ENCODE assay signal across 19 cellular contexts in genomic region chr14:99073401-99073800, GRCh38.
DNase-seq lines count a peak whose midpoint lies in the region; ATAC-seq, FAIRE-seq and TF ChIP-seq lines count a peak whose summit lies in the region.
"Had no signal": no experiment of that assay in that cellular context is flagged by ENCODE, and none has a peak within 500 bp of the region (broad histone marks: within the 10 kb centered on the region; RNA-seq: fewer than 3 reads in every experiment).

No MANE protein-coding gene starts in this region.

- FAIRE-seq in bronchial epithelial cell (lab: Jason Lieb, UNC): peak; percentile 7
- FAIRE-seq: GM19239 had no signal

- no peak overlapping the region for H3K4me3 ChIP-seq in HEK293 (ENCODE audit: low read depth, low read length)
- no peak overlapping the region for H3K4me3 ChIP-seq in bronchial epithelial cell (ENCODE audit: low read depth, low read length)
- H3K4me3 ChIP-seq in thyroid gland (replicated peaks in 1 of 3): no peak overlapping the region
- no peak overlapping the region for H3K4me3 ChIP-seq in lower lobe of right lung
- no peak overlapping the region for H3K4me3 ChIP-seq in OCI-LY7 (ENCODE audit: low read depth, low read length, poor library complexity, severe bottlenecking)
- H3K4me3 ChIP-seq: BLaER1 had no signal

- H3K9me2 ChIP-seq in OCI-LY7 (ENCODE audit: insufficient read depth, low read length): no peaks in the 10 kb centered on the region
- H3K9me2 ChIP-seq: SK-N-SH had no signal

- H2AFZ ChIP-seq in OCI-LY7 (ENCODE audit: low read length): no peak overlapping the region

- TF ChIP-seq POLR2A in thyroid gland (IDR thresholded peaks at IDR 0.05): no peak

- H4K20me1 ChIP-seq in OCI-LY7 (ENCODE audit: insufficient read depth, low read length): no peaks in the 10 kb centered on the region
- H4K20me1 ChIP-seq: BLaER1 had no signal

- H3K4me2 ChIP-seq in OCI-LY7 (ENCODE audit: low read length): no peak overlapping the region
- H3K4me2 ChIP-seq: BLaER1, SK-N-SH had no signal

- DNase-seq in NCI-H2029 (lab: John Stamatoyannopoulos, UW) (peak; percentile 51), bronchial epithelial cell (ENCODE audit: low read depth) (no peak), thyroid gland (peak; percentile 41 to 69), iPS-NIHi7 (ENCODE audit: extremely low spot score) (no peak), lower lobe of right lung (no peak), OCI-LY7 (ENCODE audit: low spot score) (no peak)
- DNase-seq: CD8-positive, alpha-beta T cell; EL; GF-D8; NCI-H1105; NCI-H524; NCI-H774; NK-92 treated with Interleukin-12 subunit alpha and Interleukin-12 subunit beta, amount 100 ng/mL, for 24 hours; SIG-M5; SK-N-SH had no signal

- no peaks in the 10 kb centered on the region for H3K36me3 ChIP-seq in HEK293 (ENCODE audit: control insufficient read depth in 2 of 2, insufficient read depth in 1 of 2, low read length in 2 of 2)
- H3K36me3 ChIP-seq in bronchial epithelial cell (ENCODE audit: control insufficient read depth, insufficient read depth, low read length): no peaks in the 10 kb centered on the region
- H3K36me3 ChIP-seq in thyroid gland: no peaks in the 10 kb centered on the region
- no peaks in the 10 kb centered on the region for H3K36me3 ChIP-seq in lower lobe of right lung
- no peaks in the 10 kb centered on the region for H3K36me3 ChIP-seq in OCI-LY7 (ENCODE audit: insufficient read depth, low read length)
- H3K36me3 ChIP-seq: BLaER1 had no signal

- intact Hi-C loops in thyroid gland (cut with DNase I): no loop called here
- intact Hi-C loops in lower lobe of right lung (cut with DNase I): no loop called here
- intact Hi-C loops in OCI-LY7 (cut with micrococcal nuclease; ENCODE audit: unreplicated experiment): no loop called here

- POLR2A ChIA-PET in HEK293 (lab: Yijun Ruan, JAX) (no interaction called here), OCI-LY7 (lab: Charles Lee) (no interaction called here)

- ATAC-seq in lower lobe of right lung: no peak
- ATAC-seq: CD8-positive, alpha-beta T cell; Panc1 had no signal

- 39 to 42% methylated on average over 6 of the region's 6 CpGs for WGBS in thyroid gland, 2 donors

- H3K27ac ChIP-seq in HEK293 (ENCODE audit: extremely low read depth, low read depth, low read length) (no peak overlapping the region), thyroid gland (no peak overlapping the region), lower lobe of right lung (no peak overlapping the region), OCI-LY7 (ENCODE audit: low read depth, low read length, poor library complexity, severe bottlenecking) (no peak overlapping the region)
- H3K27ac ChIP-seq: BLaER1 had no signal

- CTCF ChIA-PET in HEK293 (lab: Yijun Ruan, JAX) (no interaction called here), OCI-LY7 (lab: Charles Lee; ENCODE audit: unreplicated experiment) (no interaction called here)

- no peaks in the 10 kb centered on the region for H3K79me2 ChIP-seq in OCI-LY7 (ENCODE audit: insufficient read depth, low read depth, low read length)

- no TSS peak for BruUV-seq in OCI-LY7 (replicated peaks; lab: Mats Ljungman, UMichigan)

- H3K9me3 ChIP-seq in HEK293 (ENCODE audit: control insufficient read depth, insufficient read depth, low read depth, low read length): no peaks in the 10 kb centered on the region
- no peaks in the 10 kb centered on the region for H3K9me3 ChIP-seq in thyroid gland
- H3K9me3 ChIP-seq in lower lobe of right lung: no peaks in the 10 kb centered on the region
- no peaks in the 10 kb centered on the region for H3K9me3 ChIP-seq in OCI-LY7 (ENCODE audit: low read length)
- H3K9me3 ChIP-seq: SK-N-SH had no signal

- H3K4me1 ChIP-seq in HEK293 (ENCODE audit: control insufficient read depth, insufficient read depth, low read length) (no peaks in the 10 kb centered on the region), thyroid gland (peaks cover 0 to 8% of the 10 kb centered on the region in 2 donors), lower lobe of right lung (no peaks in the 10 kb centered on the region), OCI-LY7 (ENCODE audit: insufficient read depth, low read length, poor library complexity, severe bottlenecking) (no peaks in the 10 kb centered on the region)
- H3K4me1 ChIP-seq: BLaER1 had no signal

- H3K27me3 ChIP-seq in bronchial epithelial cell (ENCODE audit: control insufficient read depth, insufficient read depth, low read length) (peaks cover 3% of the 10 kb centered on the region), thyroid gland (no peaks in the 10 kb centered on the region), lower lobe of right lung (ENCODE audit: low read depth) (no peaks in the 10 kb centered on the region)
- H3K27me3 ChIP-seq: BLaER1 had no signal

- TF ChIP-seq CTCF in HEK293 (tag by site-specific recombination; IDR thresholded peaks at IDR 0.05) (no peak), bronchial epithelial cell (IDR thresholded peaks at IDR 0.05; ENCODE audit: insufficient read depth, low read length, severe bottlenecking) (no peak), thyroid gland (IDR thresholded peaks at IDR 0.05) (no peak), lower lobe of right lung (IDR thresholded peaks at IDR 0.05) (no peak), OCI-LY7 (conservative IDR thresholded peaks at IDR 0.05; ENCODE audit: low read length) (no peak)

TF ChIP-seq in HEK293, 187 proteins besides CTCF, POLR2A, EP300 and RAD21:
- peak; percentile 63 for TF ChIP-seq EGR2 (tag by site-specific recombination; IDR thresholded peaks at IDR 0.05; ENCODE audit: low read depth)
- no peak for TF ChIP-seq ZNF629 (tag by site-specific recombination; IDR thresholded peaks at IDR 0.05)
- TF ChIP-seq ZSCAN18 (tag by site-specific recombination; IDR thresholded peaks at IDR 0.05): no peak
- TF ChIP-seq ZFHX2 (tag by site-specific recombination; conservative IDR thresholded peaks at IDR 0.05): peak; percentile 79

Comparison
In these comparisons a context has a peak if more than half of its experiments do, and no peak if none do; other contexts are left out.
1. DNase-seq: peak in NCI-H2029 (single experiment) and thyroid gland (2 of 2); none in bronchial epithelial cell (single experiment), iPS-NIHi7 (single experiment), lower lobe of right lung (single experiment) and OCI-LY7 (single experiment).